Comparison of ENCODE assay signal across 8 cellular contexts in the genomic region with DNA sequence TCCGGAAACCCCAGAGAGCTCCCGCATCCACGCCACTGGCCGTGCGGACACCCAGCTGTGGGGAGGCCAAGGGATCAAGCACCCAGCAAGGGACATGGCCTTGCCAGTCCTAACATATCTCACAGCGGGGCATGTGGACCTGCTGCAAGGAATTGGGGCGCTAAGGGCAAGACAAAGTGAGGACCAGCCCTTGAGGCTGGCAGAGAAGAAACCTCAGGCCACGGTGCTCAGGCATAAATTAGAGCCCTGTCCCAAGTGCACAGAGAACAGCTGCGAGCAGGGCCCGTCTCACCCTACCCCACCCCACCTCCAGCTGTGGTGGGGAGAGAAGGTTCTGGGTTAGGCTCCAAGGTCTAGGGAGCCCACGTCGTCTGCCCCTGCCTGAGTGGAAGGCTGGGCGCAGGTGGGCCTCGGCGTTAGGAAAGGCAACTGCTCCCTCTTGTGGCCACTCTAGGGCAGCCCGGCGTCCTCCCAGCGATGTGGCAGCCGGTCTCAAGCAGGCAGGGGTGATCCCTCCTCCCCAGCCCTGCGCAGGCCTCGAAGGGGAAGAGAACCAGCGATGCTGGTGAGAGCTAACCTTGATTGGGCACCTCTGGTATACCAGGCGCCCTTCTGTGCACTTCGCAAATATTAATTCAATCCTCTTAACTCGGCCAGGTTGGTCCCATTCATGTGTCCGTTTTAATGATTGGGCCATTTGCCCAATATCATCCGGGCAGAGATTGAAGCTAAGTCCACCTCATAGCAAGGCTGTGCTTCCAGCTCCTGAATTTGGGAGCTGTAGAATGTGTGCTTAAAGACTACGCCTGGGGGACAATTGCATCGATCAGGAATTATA.
A peak's percentile ranks its signal among the peaks of the same experiment; 100 is the strongest.
DNase-seq lines count a peak whose midpoint lies in the region; ATAC-seq, FAIRE-seq and TF ChIP-seq lines count a peak whose summit lies in the region.

No MANE protein-coding gene starts in this region.

- dilution Hi-C loops in keratinocyte (cut with MboI; ENCODE audit: extremely low pct_ligation_motif_present, low sequenced_read_pairs) = no loop called here

- peak; percentile 100 for ATAC-seq in HCT116
- no peak for ATAC-seq in GM21825 (IDR thresholded peaks at IDR 0.05; ENCODE audit: unreplicated experiment)

- CTCF ChIA-PET in HCT116 (lab: Charles Lee) = interaction anchor here (0.6 to 7.0 kb wide), 15 partner anchors 11 to 513 kb away, joined by 3 to 106 read pairs (median 6); partner anchors contain the start of gene BCAS4

- DNase-seq in COLO829 (ENCODE audit: low spot score) (peak; percentile 78), HCT116 (ENCODE audit: low read depth, low spot score) (peak; percentile 62), NCI-H2107 (lab: John Stamatoyannopoulos, UW) (peak; percentile 44), T47D (ENCODE audit: low read depth in 1 of 2, low spot score in 1 of 2) (peak; percentile 75 to 77), keratinocyte (ENCODE audit: low read depth, low spot score) (no peak)
- peak; percentile 77 for DNase-seq in stimulated activated CD4-positive, alpha-beta T cell treated with anti-CD3 and anti-CD28 coated beads, Interleukin-1b, Interleukin-23, amount 100 ng/mL, for 48 hours

- H3K4me2 ChIP-seq in HCT116 (ENCODE audit: low read length) = peak overlapping the region; percentile 55
- no peak overlapping the region for H3K4me2 ChIP-seq in keratinocyte (ENCODE audit: control insufficient read depth, extremely low read depth, insufficient read depth, low read depth, low read length)

- no peaks in the 10 kb centered on the region for H3K9me1 ChIP-seq in keratinocyte (ENCODE audit: control insufficient read depth, extremely low read depth, insufficient read depth, low read length)

- H4K20me1 ChIP-seq in HCT116 (ENCODE audit: insufficient read depth) (no peaks in the 10 kb centered on the region), keratinocyte (ENCODE audit: control insufficient read depth, extremely low read depth, insufficient read depth, low read length) (peaks cover 3% of the 10 kb centered on the region)

- no peak for FAIRE-seq in keratinocyte (lab: Jason Lieb, UNC)

- peak; percentile 99 for TF ChIP-seq RAD21 in HCT116 (IDR thresholded peaks at IDR 0.05; ENCODE audit: low read depth)

- no peaks in the 10 kb centered on the region for H3K36me3 ChIP-seq in HCT116 (ENCODE audit: control insufficient read depth in 1 of 2, insufficient read depth in 2 of 2, low read length in 2 of 2)
- no peaks in the 10 kb centered on the region for H3K36me3 ChIP-seq in keratinocyte (ENCODE audit: control insufficient read depth in 2 of 2, extremely low read depth in 1 of 2, insufficient read depth in 2 of 2, low read length in 2 of 2)

- H3K27me3 ChIP-seq in HCT116 (ENCODE audit: insufficient read depth, low read length) (no peaks in the 10 kb centered on the region), keratinocyte (ENCODE audit: control insufficient read depth, extremely low read depth, insufficient read depth, low read length) (no peaks in the 10 kb centered on the region)

- BruUV-seq in HCT116 (replicated peaks; lab: Mats Ljungman, UMichigan) = no TSS peak

- H3K4me3 ChIP-seq in HCT116 (replicated peaks in 1 of 2; ENCODE audit: low read depth in 1 of 2, low read length in 2 of 2) (no peak overlapping the region), WI38 (ENCODE audit: low read depth, low read length) (no peak overlapping the region), keratinocyte (ENCODE audit: control insufficient read depth in 2 of 3, extremely low read depth in 1 of 3, insufficient read depth in 2 of 3, low read depth in 1 of 3, low read length in 3 of 3) (no peak overlapping the region)

- no peaks in the 10 kb centered on the region for H3K9me2 ChIP-seq in HCT116 (ENCODE audit: insufficient read depth)

- no peaks in the 10 kb centered on the region for H3K79me2 ChIP-seq in HCT116 (ENCODE audit: insufficient read depth, low read length)
- no peaks in the 10 kb centered on the region for H3K79me2 ChIP-seq in keratinocyte (ENCODE audit: control insufficient read depth, insufficient read depth, low read length)

- intact Hi-C loops in HCT116 (cut with micrococcal nuclease) = loop anchor here (1.0 to 5.0 kb wide), 6 partner anchors 86 to 514 kb away; no protein-coding TSS in a partner anchor

- no peak for TF ChIP-seq POLR2A in HCT116 (IDR thresholded peaks at IDR 0.05; ENCODE audit: borderline replicate concordance, extremely low read depth, insufficient read depth, insufficient read length)

- H3K9me3 ChIP-seq in HCT116 (ENCODE audit: control insufficient read depth in 1 of 2, insufficient read depth in 1 of 2, low read depth in 1 of 2, low read length in 2 of 2) (peaks cover 7 to 10% of the 10 kb centered on the region in 2 experiments; a peak in 2 of 4 replicates), keratinocyte (ENCODE audit: control insufficient read depth, low read depth, low read length) (no peaks in the 10 kb centered on the region)

- H3K4me1 ChIP-seq in HCT116 (ENCODE audit: control insufficient read depth in 1 of 2, insufficient read depth in 2 of 2, low read length in 2 of 2) = peaks cover 0 to 7% of the 10 kb centered on the region in 2 experiments; a peak in 1 of 4 replicates
- H3K4me1 ChIP-seq in keratinocyte (ENCODE audit: control insufficient read depth, extremely low read depth, insufficient read depth, low read length) = no peaks in the 10 kb centered on the region

- no peak overlapping the region; the same call in 1 of the 2 replicates for H3K27ac ChIP-seq in HCT116 (ENCODE audit: low read depth, low read length)
- H3K27ac ChIP-seq in keratinocyte (ENCODE audit: control insufficient read depth, insufficient read depth, low read length) = no peak overlapping the region

- peak overlapping the region; percentile 49 for H2AFZ ChIP-seq in HCT116 (ENCODE audit: low read depth, low read length, poor library complexity, severe bottlenecking)
- no peak overlapping the region for H2AFZ ChIP-seq in keratinocyte (ENCODE audit: control insufficient read depth, low read length)

- POLR2A ChIA-PET in HCT116 (lab: Charles Lee) = interaction anchor here (0.7 to 2.9 kb wide), 4 partner anchors 292 to 507 kb away, joined by 3 to 15 read pairs (median 6); no protein-coding TSS in a partner anchor

- H3K9ac ChIP-seq in HCT116 (ENCODE audit: low read length) = no peak overlapping the region
- no peak overlapping the region for H3K9ac ChIP-seq in keratinocyte (ENCODE audit: control insufficient read depth, extremely low read depth, insufficient read depth, low read length)

- TF ChIP-seq CTCF in HCT116 (IDR thresholded peaks at IDR 0.05 in 2 of 3, conservative IDR thresholded peaks at IDR 0.05 in 1 of 3; ENCODE audit: borderline replicate concordance in 1 of 3, insufficient read depth in 1 of 3, low read depth in 2 of 3, low read length in 2 of 3) = peak; percentile 85 to 95 (median 88)
- TF ChIP-seq CTCF in WI38 (IDR thresholded peaks at IDR 0.05; ENCODE audit: low read depth, low read length) = peak; percentile 87
- peak; percentile 73 to 98 (median 91) for TF ChIP-seq CTCF in keratinocyte (optimal IDR thresholded peaks at IDR 0.05 in 1 of 3, IDR thresholded peaks at IDR 0.05 in 1 of 3, conservative IDR thresholded peaks at IDR 0.05 in 1 of 3; ENCODE audit: extremely low read depth in 1 of 3, insufficient read depth in 2 of 3, low read length in 3 of 3)

- RAD21 ChIA-PET in HCT116 (lab: Charles Lee; ENCODE audit: low non-redundant PET in 1 of 2, low total read pairs in 2 of 2, uncharacterized antibody in 2 of 2, unreplicated experiment in 2 of 2) = interaction anchor here (0.6 to 2.2 kb wide), 9 partner anchors 247 to 322 kb away, joined by 3 to 15 read pairs (median 5); no protein-coding TSS in a partner anchor

- in situ Hi-C loops in T47D (cut with HindIII; ENCODE audit: low pct_unique_long_range_greater_than_20kb, low sequenced_read_pairs) = no loop called here

TF ChIP-seq in HCT116, 20 proteins besides CTCF, POLR2A, EP300 and RAD21:
- TF ChIP-seq, protein P1, sequence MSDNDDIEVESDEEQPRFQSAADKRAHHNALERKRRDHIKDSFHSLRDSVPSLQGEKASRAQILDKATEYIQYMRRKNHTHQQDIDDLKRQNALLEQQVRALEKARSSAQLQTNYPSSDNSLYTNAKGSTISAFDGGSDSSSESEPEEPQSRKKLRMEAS (IDR thresholded peaks at IDR 0.05) = peak; percentile 48; the same call in 1 of the 2 replicates
- no peak for TF ChIP-seq SIN3A (IDR thresholded peaks at IDR 0.05; ENCODE audit: low read depth)
